In genomic region chr2:155356250-155356649, GRCh38 we compare ENCODE assay signal across 20 cellular contexts.
"Had no signal": no experiment of that assay in that cellular context is flagged by ENCODE, and none has a peak within 500 bp of the region (broad histone marks: within the 10 kb centered on the region; RNA-seq: fewer than 3 reads in every experiment).

No MANE protein-coding gene starts in this region.

- H3K9me3 Mint-ChIP-seq: T-helper 1 cell treated with Interleukin-12 subunit alpha and Interleukin-12 subunit beta and Interleukin-4 antibody, amounts not matched to agents 30 μg/mL and 1 μg/mL, for 36 hours had no signal

- H3K27me3 Mint-ChIP-seq: activated naive CD4-positive, alpha-beta T cell treated with anti-CD3 and anti-CD28 coated beads, Interleukin-2, amount 50 U/mL, for 24 hours had no signal

- H3K4me1 Mint-ChIP-seq: activated naive CD4-positive, alpha-beta T cell treated with anti-CD3 and anti-CD28 coated beads, Interleukin-2, amount 50 U/mL, for 24 hours had no signal

- H3K4me3 ChIP-seq: breast epithelium, PC-9 had no signal

- H3K4me2 ChIP-seq: PC-9 had no signal

- ATAC-seq: activated CD8-positive, alpha-beta T cell treated with anti-CD3 and anti-CD28 coated beads, Interleukin-2, amount 10 ng/mL, durations not matched to agents 7 days and 5 days had no signal

- H3K4me3 Mint-ChIP-seq: activated CD8-positive, alpha-beta T cell treated with anti-CD3 and anti-CD28 coated beads, Interleukin-2, amount 10 ng/mL, durations not matched to agents 7 days and 5 days; activated naive CD4-positive, alpha-beta T cell treated with anti-CD3 and anti-CD28 coated beads, Interleukin-2, amount 50 U/mL, for 24 hours; T-helper 1 cell treated with Interleukin-12 subunit alpha and Interleukin-12 subunit beta and Interleukin-4 antibody, amounts not matched to agents 30 μg/mL and 1 μg/mL, for 36 hours had no signal

- H3K27me3 ChIP-seq: breast epithelium had no signal

- H3K4me1 ChIP-seq: breast epithelium had no signal

- H3K27ac Mint-ChIP-seq: activated CD8-positive, alpha-beta T cell treated with anti-CD3 and anti-CD28 coated beads, Interleukin-2, amount 10 ng/mL, durations not matched to agents 7 days and 5 days; activated naive CD4-positive, alpha-beta T cell treated with anti-CD3 and anti-CD28 coated beads, Interleukin-2, amount 50 U/mL, for 24 hours; T-helper 1 cell treated with Interleukin-12 subunit alpha and Interleukin-12 subunit beta and Interleukin-4 antibody, amounts not matched to agents 30 μg/mL and 1 μg/mL, for 36 hours had no signal

- H3K36me3 ChIP-seq: breast epithelium had no signal

- H2AFZ ChIP-seq: PC-9 had no signal

- H3K36me3 Mint-ChIP-seq: activated naive CD4-positive, alpha-beta T cell treated with anti-CD3 and anti-CD28 coated beads, Interleukin-2, amount 50 U/mL, for 24 hours had no signal

- DNase-seq: activated CD4-positive, alpha-beta T cell treated with anti-CD3 and anti-CD28 coated beads for 48 hours; activated CD4-positive, alpha-beta T cell treated with anti-CD3 and anti-CD28 coated beads, Interleukin-2, amount 50 U/mL, for 4 hours; activated CD4-positive, CD25-positive, alpha-beta regulatory T cell treated with anti-CD3 and anti-CD28 coated beads, Interleukin-2, amount 50 U/mL, for 72 hours; activated CD8-positive, alpha-beta memory T cell treated with anti-CD3 and anti-CD28 coated beads, Interleukin-2, amount 50 U/mL, for 48 hours; activated CD8-positive, alpha-beta T cell treated with anti-CD3 and anti-CD28 coated beads, Interleukin-2, amount 10 ng/mL, durations not matched to agents 7 days and 5 days; activated T-cell treated with anti-CD3 and anti-CD28 coated beads, Interleukin-2, amount 50 U/mL, for 1 hour; aorta; NCI-H1092 treated with DMSO at 0.1 percent for 48 hours; NCI-H1417 treated with DMSO at 0.1 percent for 48 hours; NCI-H1694; NCI-H2029; NCI-H2107; NCI-H226; NCI-H510A; NCI-H526 treated with DMSO at 0.1 percent for 48 hours; PC-9; SHP77 treated with DMSO at 0.1 percent for 48 hours had no signal

- H3K27ac ChIP-seq: breast epithelium, PC-9 had no signal
